In genomic region chr9:130024597-130024994, GRCh38 we compare ENCODE assay signal across 1 cellular context.
TF ChIP-seq lines count a peak whose summit lies in the region.

No MANE protein-coding gene starts in this region.

TF ChIP-seq in GM23338, 12 proteins besides CTCF, POLR2A, EP300 and RAD21 (continued from another document):
- no peak for TF ChIP-seq JUNB (IDR thresholded peaks at IDR 0.05; ENCODE audit: unreplicated experiment)
- TF ChIP-seq CREB1 (CRISPR knock-in tag; IDR thresholded peaks at IDR 0.05; ENCODE audit: low read depth): no peak
- no peak for TF ChIP-seq NANOG (IDR thresholded peaks at IDR 0.05; ENCODE audit: borderline replicate concordance)
